ENCODE assay signal across 1 cellular context in the genomic region with DNA sequence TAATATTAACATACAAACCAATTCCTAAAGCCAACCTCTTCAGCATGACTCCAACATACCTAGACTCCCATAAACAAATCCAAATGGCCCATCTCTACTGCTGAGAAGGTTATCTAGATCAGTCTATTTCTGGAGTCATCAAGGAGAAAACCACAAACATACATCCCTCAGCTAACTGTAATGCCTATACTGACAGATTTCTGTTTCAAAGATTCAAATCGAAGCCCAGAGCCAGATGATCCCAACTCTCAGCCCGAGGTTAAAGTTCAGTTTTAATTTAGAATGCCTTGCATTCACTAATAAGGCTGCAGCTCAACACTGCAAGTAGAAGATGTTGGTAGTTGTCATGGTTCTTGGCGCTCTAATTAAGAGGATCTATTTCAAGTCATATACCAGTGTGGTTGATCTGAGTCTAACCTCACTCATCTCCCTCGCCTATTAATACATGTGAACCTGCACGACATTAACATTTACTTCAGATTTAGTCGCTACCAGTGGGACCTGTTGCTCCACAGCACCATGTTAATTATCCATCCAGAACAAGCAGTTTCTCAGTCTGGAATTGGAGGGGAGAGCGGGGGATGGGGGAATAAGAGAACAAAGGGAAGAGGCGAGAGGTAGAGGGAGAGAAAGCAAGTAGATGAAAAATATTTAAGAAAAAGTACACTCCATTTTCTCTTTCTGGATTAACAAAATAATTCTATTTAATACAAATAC.
A peak's percentile ranks its signal among the peaks of the same experiment; 100 is the strongest.
TF ChIP-seq lines count a peak whose summit lies in the region.

No MANE protein-coding gene starts in this region.

TF ChIP-seq in H1, 55 proteins besides CTCF, POLR2A, EP300 and RAD21:
- TF ChIP-seq ASH2L (IDR thresholded peaks at IDR 0.05; ENCODE audit: low read length): peak; percentile 36
- no peak for TF ChIP-seq SAP30 (IDR thresholded peaks at IDR 0.05; ENCODE audit: insufficient read depth, insufficient replicate concordance, low read length)
